In genomic region chr20:33177866-33178265, GRCh38 we compare ENCODE assay signal across 25 cellular contexts. TPM values are rescaled to one million over a fixed set of nuclear protein-coding genes. Genes with fewer than 3 reads are reported as not detected.
DNase-seq lines count a peak whose midpoint lies in the region; ATAC-seq and TF ChIP-seq lines count a peak whose summit lies in the region.
"Had no signal": no experiment of that assay in that cellular context is flagged by ENCODE, and none has a peak within 500 bp of the region (broad histone marks: within the 10 kb centered on the region; RNA-seq: fewer than 3 reads in every experiment).

No MANE protein-coding gene starts in this region.

- H3K4ac ChIP-seq in H9 (ENCODE audit: low read depth, low read length) (no peak overlapping the region), neuronal stem cell (ENCODE audit: low read length) (no peak overlapping the region)

- H3K27me3 ChIP-seq in H9 (ENCODE audit: insufficient read depth, low read length) = no peaks in the 10 kb centered on the region
- peaks cover 0 to 10% (median 0%) of the 10 kb centered on the region in 3 experiments for H3K27me3 ChIP-seq in neuronal stem cell (ENCODE audit: control insufficient read depth in 3 of 3, insufficient read depth in 3 of 3, low read depth in 1 of 3, low read length in 3 of 3)
- H3K27me3 ChIP-seq: BLaER1, MG63 had no signal

- H3K27ac ChIP-seq in H9 (ENCODE audit: insufficient read length, low read depth, low read length) (no peak overlapping the region), VCaP (peak overlapping the region; percentile 19; the same call in 1 of the 2 replicates), neuronal stem cell (replicated peaks; ENCODE audit: low read length) (no peak overlapping the region), substantia nigra (ENCODE audit: low read depth, low read length, poor library complexity, severe bottlenecking) (no peak overlapping the region)
- H3K27ac ChIP-seq: BLaER1, SJCRH30 had no signal

- H3K18ac ChIP-seq in H9 (ENCODE audit: insufficient read length, low read depth, low read length) (peak overlapping the region; percentile 34), neuronal stem cell (ENCODE audit: low read length) (no peak overlapping the region)

- H3K4me1 ChIP-seq in H9 (ENCODE audit: insufficient read depth, low read length) = no peaks in the 10 kb centered on the region
- peaks cover 0 to 1% of the 10 kb centered on the region in 2 donors for H3K4me1 ChIP-seq in neuronal stem cell (ENCODE audit: control insufficient read depth in 2 of 2, insufficient read depth in 1 of 2, low read depth in 1 of 2, low read length in 2 of 2)
- H3K4me1 ChIP-seq: BLaER1, SJCRH30 had no signal

- H3K27me3 Mint-ChIP-seq in H9 (ENCODE audit: low read depth) = peaks cover 3% of the 10 kb centered on the region
- H3K27me3 Mint-ChIP-seq in naive thymus-derived CD8-positive, alpha-beta T cell = peaks cover 0 to 2% (median 0%) of the 10 kb centered on the region in 5 donors

- no peak overlapping the region for H3K9ac ChIP-seq in H9 (ENCODE audit: extremely low read depth, insufficient read length, low read length)
- no peak overlapping the region for H3K9ac ChIP-seq in neuronal stem cell (ENCODE audit: low read depth, low read length, poor library complexity)
- H3K9ac ChIP-seq: BLaER1 had no signal

- TF ChIP-seq CTCF in H9 (conservative IDR thresholded peaks at IDR 0.05) (no peak), VCaP (conservative IDR thresholded peaks at IDR 0.05) (no peak)

- H3K56ac ChIP-seq in H9 (ENCODE audit: insufficient read length, low read depth, low read length) = no peak overlapping the region

- H3K9me3 ChIP-seq in H9 (ENCODE audit: control insufficient read depth, low read depth, low read length) (no peaks in the 10 kb centered on the region), neuronal stem cell (replicated peaks in 1 of 2; ENCODE audit: control insufficient read depth in 2 of 2, insufficient read depth in 1 of 2, low read depth in 1 of 2, low read length in 2 of 2) (no peaks in the 10 kb centered on the region)
- H3K9me3 ChIP-seq: BLaER1, MG63, SJCRH30 had no signal

- H3K14ac ChIP-seq in H9 (ENCODE audit: insufficient read depth, low read length) (0 out of 2 replicates have a peak overlapping the region, but pooled peaks have one; percentile 21), neuronal stem cell (ENCODE audit: low read length) (no peak overlapping the region)

- no peak overlapping the region for H4K8ac ChIP-seq in H9 (replicated peaks; ENCODE audit: insufficient read length, low read depth, low read length)
- H4K8ac ChIP-seq in neuronal stem cell (ENCODE audit: low read depth, low read length) = no peak overlapping the region

- H2AK5ac ChIP-seq in H9 (ENCODE audit: insufficient read length, low read length) = no peak overlapping the region
- no peak overlapping the region for H2AK5ac ChIP-seq in neuronal stem cell (ENCODE audit: low read depth, low read length)

- H2BK12ac ChIP-seq in H9 (ENCODE audit: insufficient read length, low read depth, low read length) (no peak overlapping the region), neuronal stem cell (ENCODE audit: low read length) (no peak overlapping the region)

- no peaks in the 10 kb centered on the region for H4K20me1 ChIP-seq in H9 (ENCODE audit: control insufficient read depth, insufficient read depth, insufficient read length)
- H4K20me1 ChIP-seq: BLaER1 had no signal

- H3K4me2 ChIP-seq in H9 (ENCODE audit: insufficient read depth, insufficient read length, low read length) (no peak overlapping the region), neuronal stem cell (ENCODE audit: insufficient read depth, low read length, poor library complexity, severe bottlenecking) (no peak overlapping the region)
- H3K4me2 ChIP-seq: BLaER1 had no signal

- no peak overlapping the region for H3K4me3 Mint-ChIP-seq in H9
- no peak overlapping the region for H3K4me3 Mint-ChIP-seq in naive thymus-derived CD8-positive, alpha-beta T cell
- H3K4me3 Mint-ChIP-seq: CD4-positive, CD25-positive, alpha-beta regulatory T cell; HFFc6 had no signal

- no peak for ATAC-seq in naive thymus-derived CD8-positive, alpha-beta T cell
- ATAC-seq: Right ventricle myocardium inferior, SK-N-SH treated with all-trans-retinoic acid at 6 μM for 48 hours had no signal

- no peaks in the 10 kb centered on the region for H3K23me2 ChIP-seq in H9 (ENCODE audit: insufficient read length, low read depth, low read length, poor library complexity, severe bottlenecking)

- H3K9me3 Mint-ChIP-seq in H9 = peaks cover 0 to under 1% of the 10 kb centered on the region in 2 experiments; a peak in 1 of 5 replicates
- H3K9me3 Mint-ChIP-seq in naive thymus-derived CD8-positive, alpha-beta T cell = no peaks in the 10 kb centered on the region
- H3K9me3 Mint-ChIP-seq: CD4-positive, CD25-positive, alpha-beta regulatory T cell; HFFc6 had no signal

- no peaks in the 10 kb centered on the region for H3K36me3 Mint-ChIP-seq in H9 (ENCODE audit: insufficient read depth in 1 of 3, low read depth in 3 of 3)
- H3K36me3 Mint-ChIP-seq in naive thymus-derived CD8-positive, alpha-beta T cell = no peaks in the 10 kb centered on the region
- H3K36me3 Mint-ChIP-seq: CD4-positive, CD25-positive, alpha-beta regulatory T cell had no signal

- H3K79me1 ChIP-seq in H9 (ENCODE audit: insufficient read depth, low read depth, low read length, poor library complexity, severe bottlenecking) = no peaks in the 10 kb centered on the region
- no peaks in the 10 kb centered on the region for H3K79me1 ChIP-seq in neuronal stem cell (ENCODE audit: low read depth, low read length)

- H4K91ac ChIP-seq in H9 (ENCODE audit: insufficient read length, low read depth, low read length) (no peak overlapping the region), neuronal stem cell (ENCODE audit: low read depth, low read length, poor library complexity) (no peak overlapping the region)

- no CpG with 5 or more reads among the region's 9 CpGs for WGBS in H9 (ENCODE audit: extremely low coverage, insufficient read length, low lambda C conversion rate)
- no CpG with 5 or more reads among the region's 9 CpGs for WGBS in neuronal stem cell (ENCODE audit: extremely low coverage in 2 of 2, insufficient read length in 2 of 2, insufficient replicate concordance in 1 of 2), 2 donors

- no peaks in the 10 kb centered on the region for H3K36me3 ChIP-seq in neuronal stem cell (replicated peaks in 1 of 2; ENCODE audit: control insufficient read depth in 2 of 2, insufficient read depth in 2 of 2, low read length in 2 of 2)
- H3K36me3 ChIP-seq: BLaER1, MG63, SJCRH30 had no signal

- H2BK120ac ChIP-seq in H9 (ENCODE audit: low read depth, low read length, poor library complexity, severe bottlenecking) = no peak overlapping the region
- no peak overlapping the region for H2BK120ac ChIP-seq in neuronal stem cell (ENCODE audit: low read depth, low read length)

- peaks cover 23 to 26% of the 10 kb centered on the region in 2 experiments for H3K4me1 Mint-ChIP-seq in H9
- no peaks in the 10 kb centered on the region for H3K4me1 Mint-ChIP-seq in naive thymus-derived CD8-positive, alpha-beta T cell
- H3K4me1 Mint-ChIP-seq: CD4-positive, CD25-positive, alpha-beta regulatory T cell had no signal

- no peak overlapping the region for H2BK20ac ChIP-seq in H9 (ENCODE audit: low read depth, low read length, poor library complexity, severe bottlenecking)

- DNase-seq in NCI-H1092 treated with DMSO at 0.1 percent for 48 hours (lab: John Stamatoyannopoulos, UW) (peak; percentile 18), NCI-H1092 (lab: John Stamatoyannopoulos, UW) (no peak), H9 (no peak), neuronal stem cell (ENCODE audit: low spot score) (no peak), NCI-H345 (lab: John Stamatoyannopoulos, UW) (no peak), substantia nigra (lab: John Stamatoyannopoulos, UW) (no peak)
- DNase-seq in naive thymus-derived CD8-positive, alpha-beta T cell = no peak
- DNase-seq: 8988T; CD4-positive, CD25-positive, alpha-beta regulatory T cell; GF-D8; H7; HFFc6; IMR-90; KG1; MG63; NCI-H1436; NCI-H187; NCI-H2081 treated with DMSO at 0.1 percent for 48 hours; NCI-H226; NCI-H510A treated with DMSO at 0.1 percent for 48 hours; SJCRH30 had no signal

- H3K79me2 ChIP-seq in H9 (ENCODE audit: insufficient read depth, low read length) = no peaks in the 10 kb centered on the region

- H3K23ac ChIP-seq in H9 (ENCODE audit: insufficient read length, low read depth, low read length) (no peak overlapping the region), neuronal stem cell (ENCODE audit: low read depth, low read length, poor library complexity) (no peak overlapping the region)

- no peak overlapping the region for H2AFZ ChIP-seq in H9 (ENCODE audit: low read length)
- no peak overlapping the region for H2AFZ ChIP-seq in neuronal stem cell (ENCODE audit: low read length)

- POLR2A ChIA-PET in naive thymus-derived CD8-positive, alpha-beta T cell (lab: Charles Lee) = no interaction called here

- no peak overlapping the region for H3K4me3 ChIP-seq in neuronal stem cell (ENCODE audit: low read length in 2 of 2)
- H3K4me3 ChIP-seq: BLaER1, MG63, SJCRH30 had no signal

- H3T11ph ChIP-seq in H9 (ENCODE audit: low read length) = no peak overlapping the region

- no peak overlapping the region for H2BK15ac ChIP-seq in H9 (ENCODE audit: low read depth, low read length)
- peak overlapping the region; percentile 32 for H2BK15ac ChIP-seq in neuronal stem cell (ENCODE audit: low read length)

- H2BK5ac ChIP-seq in H9 (ENCODE audit: insufficient read length, low read length) = no peak overlapping the region
- peak overlapping the region; percentile 33 for H2BK5ac ChIP-seq in neuronal stem cell (ENCODE audit: low read length)

- H4K5ac ChIP-seq in H9 (ENCODE audit: insufficient read length, low read depth, low read length) = no peak overlapping the region

- no peak overlapping the region; a peak in 1 of 7 replicates for H3K27ac Mint-ChIP-seq in H9
- H3K27ac Mint-ChIP-seq in naive thymus-derived CD8-positive, alpha-beta T cell = no peak overlapping the region
- H3K27ac Mint-ChIP-seq: CD4-positive, CD25-positive, alpha-beta regulatory T cell; HFFc6 had no signal

RNA-seq across cellular contexts. Expression of gene BPIFA2, which starts 9.9 kb away (rescaled TPM):
- not detected in 2 replicates for total RNA-seq in H9 (2021)
- polyA plus RNA-seq in neuronal stem cell (2013, experiment 1 of 2) = not detected
- polyA plus RNA-seq in neuronal stem cell (2013, experiment 2 of 2) = not detected
- total RNA-seq in naive thymus-derived CD8-positive, alpha-beta T cell = not detected
- not detected for polyA plus RNA-seq in naive thymus-derived CD8-positive, alpha-beta T cell
- total RNA-seq: CD4-positive, CD25-positive, alpha-beta regulatory T cell; H7; HFFc6; IMR-90; Right ventricle myocardium inferior; SJCRH30 had no signal
- polyA plus RNA-seq: CD4-positive, CD25-positive, alpha-beta regulatory T cell; IMR-90 had no signal

RNA-seq across cellular contexts. Expression of gene BPIFA3, which starts 39.3 kb away (rescaled TPM):
- total RNA-seq in H9 (2021) = not detected in 2 replicates
- not detected for polyA plus RNA-seq in neuronal stem cell (2013, experiment 1 of 2)
- not detected for polyA plus RNA-seq in neuronal stem cell (2013, experiment 2 of 2)
- total RNA-seq in naive thymus-derived CD8-positive, alpha-beta T cell = not detected
- polyA plus RNA-seq in naive thymus-derived CD8-positive, alpha-beta T cell = not detected
- total RNA-seq: CD4-positive, CD25-positive, alpha-beta regulatory T cell; H7; HFFc6; IMR-90; Right ventricle myocardium inferior; SJCRH30 had no signal
- polyA plus RNA-seq: CD4-positive, CD25-positive, alpha-beta regulatory T cell; IMR-90 had no signal

RNA-seq across cellular contexts. Expression of gene BPIFA1, which starts 57.9 kb away (rescaled TPM):
- total RNA-seq in H9 (2021) = not detected in 2 replicates
- polyA plus RNA-seq in neuronal stem cell (2013, experiment 1 of 2) = not detected
- polyA plus RNA-seq in neuronal stem cell (2013, experiment 2 of 2) = not detected
- not detected for total RNA-seq in naive thymus-derived CD8-positive, alpha-beta T cell
- not detected for polyA plus RNA-seq in naive thymus-derived CD8-positive, alpha-beta T cell
- total RNA-seq: CD4-positive, CD25-positive, alpha-beta regulatory T cell; H7; HFFc6; IMR-90; Right ventricle myocardium inferior; SJCRH30 had no signal
- polyA plus RNA-seq: CD4-positive, CD25-positive, alpha-beta regulatory T cell; IMR-90 had no signal
